11 cellular contexts compared by ENCODE assay signal in genomic region chr16:8751481-8752311, GRCh38. TPM values are rescaled to one million over a fixed set of nuclear protein-coding genes. Genes with fewer than 3 reads are reported as not detected.
DNase-seq lines count a peak whose midpoint lies in the region; ATAC-seq, FAIRE-seq and TF ChIP-seq lines count a peak whose summit lies in the region.
"Had no signal": no experiment of that assay in that cellular context is flagged by ENCODE, and none has a peak within 500 bp of the region (broad histone marks: within the 10 kb centered on the region; RNA-seq: fewer than 3 reads in every experiment).

No MANE protein-coding gene starts in this region.

- H3K27me3 Mint-ChIP-seq in astrocyte (ENCODE audit: low read depth, unreplicated experiment) = no peaks in the 10 kb centered on the region

- H3K36me3 ChIP-seq in heart right ventricle (no peaks in the 10 kb centered on the region), astrocyte (ENCODE audit: insufficient read depth, low read length) (no peaks in the 10 kb centered on the region)
- H3K36me3 ChIP-seq: BE2C had no signal

- peak overlapping the region; percentile 80 for H3K27ac Mint-ChIP-seq in astrocyte (ENCODE audit: unreplicated experiment)

- WGBS in heart right ventricle, 2 donors = 59 to 61% methylated on average over 14 of the region's 14 CpGs

- no peak overlapping the region for H2AFZ ChIP-seq in astrocyte (ENCODE audit: low read depth, low read length)

- TF ChIP-seq CTCF in heart right ventricle (IDR thresholded peaks at IDR 0.05) = no peak
- no peak for TF ChIP-seq CTCF in astrocyte (IDR thresholded peaks at IDR 0.05; ENCODE audit: insufficient read depth, low read depth, low read length)

- H3K4me3 ChIP-seq in heart right ventricle (no peak overlapping the region), astrocyte (ENCODE audit: insufficient read depth, low read depth, low read length) (no peak overlapping the region)

- no peaks in the 10 kb centered on the region for H3K9me3 ChIP-seq in heart right ventricle
- no peaks in the 10 kb centered on the region for H3K9me3 ChIP-seq in astrocyte (ENCODE audit: insufficient read depth, low read depth, low read length)
- H3K9me3 ChIP-seq: BE2C had no signal

- peak overlapping the region in 2 of 10 donors; percentile 14 to 30 for H3K27ac ChIP-seq in heart right ventricle
- no peak overlapping the region for H3K27ac ChIP-seq in astrocyte (ENCODE audit: low read depth, low read length)
- H3K27ac ChIP-seq: HL-60 had no signal

- H3K9ac ChIP-seq in astrocyte (ENCODE audit: low read length) = no peak overlapping the region

- H3K27me3 ChIP-seq in heart right ventricle (no peaks in the 10 kb centered on the region), astrocyte (ENCODE audit: insufficient read depth, low read length) (no peaks in the 10 kb centered on the region)
- H3K27me3 ChIP-seq: BE2C had no signal

- H3K9me3 Mint-ChIP-seq in astrocyte (ENCODE audit: unreplicated experiment) = peaks cover 2% of the 10 kb centered on the region

- H3K4me1 Mint-ChIP-seq in astrocyte (ENCODE audit: low read depth, unreplicated experiment) = peaks cover 12% of the 10 kb centered on the region

- FAIRE-seq in astrocyte (lab: Jason Lieb, UNC) = no peak

- H4K20me1 ChIP-seq in astrocyte (ENCODE audit: insufficient read depth, low read length) = peaks cover 3% of the 10 kb centered on the region

- peaks cover 0 to 14% (median 6%) of the 10 kb centered on the region in 9 donors for H3K4me1 ChIP-seq in heart right ventricle
- peaks cover 4% of the 10 kb centered on the region for H3K4me1 ChIP-seq in astrocyte (ENCODE audit: insufficient read depth, low read length)
- H3K4me1 ChIP-seq: BE2C had no signal

- intact Hi-C loops in heart right ventricle (cut with DNase I) = loop anchor here in 1 of 10 donors (2.0 kb wide), 1 partner anchor 71 kb away; no protein-coding TSS in a partner anchor
- intact Hi-C loops in cardiac septum (cut with DNase I) = no loop called here

- peak in 6 of 8 donors; percentile 66 to 88 (median 76) for ATAC-seq in heart right ventricle
- ATAC-seq in HG03095 (IDR thresholded peaks at IDR 0.05; ENCODE audit: unreplicated experiment) = no peak
- no peak for ATAC-seq in HG03159 (IDR thresholded peaks at IDR 0.05; ENCODE audit: unreplicated experiment)

- peak overlapping the region; percentile 28 for H3K4me2 ChIP-seq in astrocyte (ENCODE audit: low read length)

- no peaks in the 10 kb centered on the region for H3K79me2 ChIP-seq in astrocyte (ENCODE audit: insufficient read depth, low read length)

- H3K4me3 Mint-ChIP-seq in astrocyte (ENCODE audit: unreplicated experiment) = no peak overlapping the region

- H3K36me3 Mint-ChIP-seq in astrocyte (ENCODE audit: low read depth, unreplicated experiment) = peaks cover 4% of the 10 kb centered on the region

- DNase-seq in heart right ventricle = no peak
- DNase-seq in cardiac septum (ENCODE audit: low spot score) = no peak
- peak; percentile 85 for DNase-seq in astrocyte (ENCODE audit: low read depth)
- DNase-seq in hepatic stellate cell (ENCODE audit: low spot score) = peak; percentile 31
- DNase-seq in NCI-H1092 treated with DMSO at 0.1 percent for 48 hours (lab: John Stamatoyannopoulos, UW) = no peak
- DNase-seq in activated effector memory CD4-positive, alpha-beta T cell treated with anti-CD3 and anti-CD28 coated beads, Interleukin-2, amount 50 U/mL, for 16 hours = no peak
- DNase-seq: BE2C; stimulated activated CD4-positive, alpha-beta T cell treated with anti-CD3 and anti-CD28 coated beads, Interleukin-12 subunit alpha, Interleukin-12 subunit beta, amount 100 ng/mL, for 4 hours had no signal

RNA-seq across cellular contexts. Expression of gene TMEM186, which starts 45.7 kb away (rescaled TPM):
- total RNA-seq in heart right ventricle = 10 to 100 TPM in 9 of 10 donors, 1 to 10 TPM in 1; 9.5 to 15.1 (median 13.9) TPM
- 10 to 100 TPM in 1 of 2 donors, 1 to 10 TPM in 1; 7.5 to 15.0 TPM for polyA plus RNA-seq in heart right ventricle
- total RNA-seq in cardiac septum = 10.4 TPM
- 7.9 and 9.6 TPM in 2 replicates for total RNA-seq in astrocyte

RNA-seq across cellular contexts. Expression of gene PMM2, which starts 45.9 kb away (rescaled TPM):
- 10 to 100 TPM; 11.5 to 25.9 (median 13.9) TPM for total RNA-seq in heart right ventricle
- polyA plus RNA-seq in heart right ventricle = 10 to 100 TPM in 1 of 2 donors, 1 to 10 TPM in 1; 9.4 to 24.6 TPM
- total RNA-seq in cardiac septum = 22.5 TPM
- total RNA-seq in astrocyte = 57.8 TPM in 2 replicates

Comparison
In these comparisons a context has a peak if more than half of its experiments do, and no peak if none do; other contexts are left out.
1. ATAC-seq: peak in heart right ventricle (6 of 8); none in HG03095 (single experiment) and HG03159 (single experiment).
2. DNase-seq: peak in astrocyte (single experiment) and hepatic stellate cell (single experiment); none in heart right ventricle (0 of 2), cardiac septum (single experiment), NCI-H1092 treated with DMSO at 0.1 percent for 48 hours (single experiment) and activated effector memory CD4-positive, alpha-beta T cell treated with anti-CD3 and anti-CD28 coated beads, Interleukin-2, amount 50 U/mL, for 16 hours (single experiment).